ENCODE assay signal across 8 cellular contexts in genomic region chr1:159924791-159925712, GRCh38. TPM values are rescaled to one million over a fixed set of nuclear protein-coding genes. Genes with fewer than 3 reads are reported as not detected.
DNase-seq lines count a peak whose midpoint lies in the region; ATAC-seq lines count a peak whose summit lies in the region.

Gene TAGLN2, minus strand, starts transcription at chr1:159925507. Its CDS starts 4,998 bp downstream, at chr1:159920509.

- ATAC-seq in HG02938 (IDR thresholded peaks at IDR 0.05; ENCODE audit: unreplicated experiment) = peak; percentile 44

- DNase-seq in NCI-H187 (lab: John Stamatoyannopoulos, UW) = peak; percentile 49 to 82
- DNase-seq in NCI-H187 treated with DMSO at 0.1 percent for 48 hours (lab: John Stamatoyannopoulos, UW) = no peak
- peak; percentile 84 for DNase-seq in NCI-H2196 (lab: John Stamatoyannopoulos, UW; ENCODE audit: unreplicated experiment)
- DNase-seq in activated CD4-positive, alpha-beta T cell treated with anti-CD3 and anti-CD28 coated beads for 1 hour = peak; percentile 83
- DNase-seq in cerebellum (ENCODE audit: low spot score) = no peak
- DNase-seq in kidney tubule cell (ENCODE audit: low spot score) = peak; percentile 95
- DNase-seq in stimulated activated CD4-positive, alpha-beta T cell treated with anti-CD3 and anti-CD28 coated beads, Interleukin-1b, Interleukin-23, amount 100 ng/mL, for 24 hours (ENCODE audit: low read depth in 4 of 4, low spot score in 1 of 4) = peak; percentile 74 to 90 (median 86)

RNA-seq across cellular contexts. Expression of gene TAGLN2, which starts in this region (rescaled TPM):
- total RNA-seq in cerebellum = 15.1 TPM

Comparison
In these comparisons a context has a peak if more than half of its experiments do, and no peak if none do; other contexts are left out.
1. DNase-seq: peak in NCI-H187 (2 of 2), NCI-H2196 (single experiment), activated CD4-positive, alpha-beta T cell treated with anti-CD3 and anti-CD28 coated beads for 1 hour (single experiment), kidney tubule cell (single experiment) and stimulated activated CD4-positive, alpha-beta T cell treated with anti-CD3 and anti-CD28 coated beads, Interleukin-1b, Interleukin-23, amount 100 ng/mL, for 24 hours (4 of 4); none in NCI-H187 treated with DMSO at 0.1 percent for 48 hours (single experiment) and cerebellum (single experiment).